Comparison of ENCODE assay signal across 1 cellular context in genomic region chr2:1727796-1728474, GRCh38.
TF ChIP-seq lines count a peak whose summit lies in the region.

No MANE protein-coding gene starts in this region.

TF ChIP-seq in H1, 55 proteins besides CTCF, POLR2A, EP300 and RAD21:
- no peak for TF ChIP-seq RFX5 (IDR thresholded peaks at IDR 0.05; ENCODE audit: borderline replicate concordance, low read depth, low read length)
- no peak for TF ChIP-seq SP1 (IDR thresholded peaks at IDR 0.05; ENCODE audit: low read depth, low read length)
- TF ChIP-seq KDM1A (IDR thresholded peaks at IDR 0.05; ENCODE audit: borderline replicate concordance, low read length): peak; percentile 21; the same call in 1 of the 2 replicates
- TF ChIP-seq CEBPB (IDR thresholded peaks at IDR 0.05; ENCODE audit: low read depth, low read length): 0 out of 2 replicates have a peak, but pooled peaks have one; percentile 45
- TF ChIP-seq GABPA (IDR thresholded peaks at IDR 0.05; ENCODE audit: borderline replicate concordance, insufficient read depth, low read length): no peak
TF ChIP-seq in H1: peak in this region for 2.
